Comparison of ENCODE assay signal across 11 cellular contexts in genomic region chr9:84597131-84597530, GRCh38.
DNase-seq lines count a peak whose midpoint lies in the region; ATAC-seq lines count a peak whose summit lies in the region.
"Had no signal": no experiment of that assay in that cellular context is flagged by ENCODE, and none has a peak within 500 bp of the region (broad histone marks: within the 10 kb centered on the region; RNA-seq: fewer than 3 reads in every experiment).

No MANE protein-coding gene starts in this region.

- DNase-seq in CD1c-positive myeloid dendritic cell (ENCODE audit: extremely low spot score) (peak; percentile 15), GM19240 (ENCODE audit: insufficient read length, low spot score) (peak; percentile 74), NAMALWA (ENCODE audit: low spot score) (peak; percentile 20), KG1 (lab: John Stamatoyannopoulos, UW) (no peak), ureter (ENCODE audit: low spot score) (no peak), NCI-H1048 (lab: John Stamatoyannopoulos, UW) (no peak), T-helper 9 cell (no peak)
- DNase-seq: posterior cingulate gyrus had no signal

- ATAC-seq in HG02938 (IDR thresholded peaks at IDR 0.05; ENCODE audit: unreplicated experiment) = peak; percentile 95
- ATAC-seq: Panc1; stimulated activated memory B cell treated with anti-CD40 and anti-IgM and Interleukin-4, amounts not matched to agents 10 μg/mL and 1 μg/mL and 100 μg/mL, for 72 hours had no signal

Comparison
In these comparisons a context has a peak if more than half of its experiments do, and no peak if none do; other contexts are left out.
1. DNase-seq: peak in CD1c-positive myeloid dendritic cell (single experiment), GM19240 (single experiment) and NAMALWA (single experiment); none in KG1 (single experiment), ureter (single experiment), NCI-H1048 (single experiment) and T-helper 9 cell (single experiment).